ENCODE assay signal across 1 cellular context in the genomic region with DNA sequence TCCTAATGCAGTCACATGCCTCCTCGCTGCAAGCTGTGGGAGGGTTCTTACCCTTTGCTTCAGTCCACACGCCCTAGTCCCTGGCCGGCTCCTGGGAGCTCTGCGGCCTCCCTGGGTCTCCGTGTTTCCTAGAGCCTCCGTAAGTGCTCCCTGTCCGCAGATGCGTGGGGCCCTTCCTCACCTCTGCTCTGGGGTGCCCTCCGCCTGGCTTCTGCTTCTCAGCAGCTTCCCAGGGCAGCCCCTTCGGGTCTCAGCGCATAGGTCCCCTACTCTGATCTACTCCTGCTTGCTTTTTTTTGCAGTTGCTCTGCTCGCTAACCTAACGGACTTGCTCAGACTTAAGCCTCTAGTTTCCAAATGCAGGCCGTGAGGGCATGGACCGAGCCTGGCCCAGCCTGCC.
TF ChIP-seq lines count a peak whose summit lies in the region.

No MANE protein-coding gene starts in this region.

TF ChIP-seq in GM23338, 12 proteins besides CTCF, POLR2A, EP300 and RAD21:
- TF ChIP-seq, protein P1, sequence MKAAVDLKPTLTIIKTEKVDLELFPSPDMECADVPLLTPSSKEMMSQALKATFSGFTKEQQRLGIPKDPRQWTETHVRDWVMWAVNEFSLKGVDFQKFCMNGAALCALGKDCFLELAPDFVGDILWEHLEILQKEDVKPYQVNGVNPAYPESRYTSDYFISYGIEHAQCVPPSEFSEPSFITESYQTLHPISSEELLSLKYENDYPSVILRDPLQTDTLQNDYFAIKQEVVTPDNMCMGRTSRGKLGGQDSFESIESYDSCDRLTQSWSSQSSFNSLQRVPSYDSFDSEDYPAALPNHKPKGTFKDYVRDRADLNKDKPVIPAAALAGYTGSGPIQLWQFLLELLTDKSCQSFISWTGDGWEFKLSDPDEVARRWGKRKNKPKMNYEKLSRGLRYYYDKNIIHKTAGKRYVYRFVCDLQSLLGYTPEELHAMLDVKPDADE (IDR thresholded peaks at IDR 0.05): no peak
- TF ChIP-seq, protein P2, sequence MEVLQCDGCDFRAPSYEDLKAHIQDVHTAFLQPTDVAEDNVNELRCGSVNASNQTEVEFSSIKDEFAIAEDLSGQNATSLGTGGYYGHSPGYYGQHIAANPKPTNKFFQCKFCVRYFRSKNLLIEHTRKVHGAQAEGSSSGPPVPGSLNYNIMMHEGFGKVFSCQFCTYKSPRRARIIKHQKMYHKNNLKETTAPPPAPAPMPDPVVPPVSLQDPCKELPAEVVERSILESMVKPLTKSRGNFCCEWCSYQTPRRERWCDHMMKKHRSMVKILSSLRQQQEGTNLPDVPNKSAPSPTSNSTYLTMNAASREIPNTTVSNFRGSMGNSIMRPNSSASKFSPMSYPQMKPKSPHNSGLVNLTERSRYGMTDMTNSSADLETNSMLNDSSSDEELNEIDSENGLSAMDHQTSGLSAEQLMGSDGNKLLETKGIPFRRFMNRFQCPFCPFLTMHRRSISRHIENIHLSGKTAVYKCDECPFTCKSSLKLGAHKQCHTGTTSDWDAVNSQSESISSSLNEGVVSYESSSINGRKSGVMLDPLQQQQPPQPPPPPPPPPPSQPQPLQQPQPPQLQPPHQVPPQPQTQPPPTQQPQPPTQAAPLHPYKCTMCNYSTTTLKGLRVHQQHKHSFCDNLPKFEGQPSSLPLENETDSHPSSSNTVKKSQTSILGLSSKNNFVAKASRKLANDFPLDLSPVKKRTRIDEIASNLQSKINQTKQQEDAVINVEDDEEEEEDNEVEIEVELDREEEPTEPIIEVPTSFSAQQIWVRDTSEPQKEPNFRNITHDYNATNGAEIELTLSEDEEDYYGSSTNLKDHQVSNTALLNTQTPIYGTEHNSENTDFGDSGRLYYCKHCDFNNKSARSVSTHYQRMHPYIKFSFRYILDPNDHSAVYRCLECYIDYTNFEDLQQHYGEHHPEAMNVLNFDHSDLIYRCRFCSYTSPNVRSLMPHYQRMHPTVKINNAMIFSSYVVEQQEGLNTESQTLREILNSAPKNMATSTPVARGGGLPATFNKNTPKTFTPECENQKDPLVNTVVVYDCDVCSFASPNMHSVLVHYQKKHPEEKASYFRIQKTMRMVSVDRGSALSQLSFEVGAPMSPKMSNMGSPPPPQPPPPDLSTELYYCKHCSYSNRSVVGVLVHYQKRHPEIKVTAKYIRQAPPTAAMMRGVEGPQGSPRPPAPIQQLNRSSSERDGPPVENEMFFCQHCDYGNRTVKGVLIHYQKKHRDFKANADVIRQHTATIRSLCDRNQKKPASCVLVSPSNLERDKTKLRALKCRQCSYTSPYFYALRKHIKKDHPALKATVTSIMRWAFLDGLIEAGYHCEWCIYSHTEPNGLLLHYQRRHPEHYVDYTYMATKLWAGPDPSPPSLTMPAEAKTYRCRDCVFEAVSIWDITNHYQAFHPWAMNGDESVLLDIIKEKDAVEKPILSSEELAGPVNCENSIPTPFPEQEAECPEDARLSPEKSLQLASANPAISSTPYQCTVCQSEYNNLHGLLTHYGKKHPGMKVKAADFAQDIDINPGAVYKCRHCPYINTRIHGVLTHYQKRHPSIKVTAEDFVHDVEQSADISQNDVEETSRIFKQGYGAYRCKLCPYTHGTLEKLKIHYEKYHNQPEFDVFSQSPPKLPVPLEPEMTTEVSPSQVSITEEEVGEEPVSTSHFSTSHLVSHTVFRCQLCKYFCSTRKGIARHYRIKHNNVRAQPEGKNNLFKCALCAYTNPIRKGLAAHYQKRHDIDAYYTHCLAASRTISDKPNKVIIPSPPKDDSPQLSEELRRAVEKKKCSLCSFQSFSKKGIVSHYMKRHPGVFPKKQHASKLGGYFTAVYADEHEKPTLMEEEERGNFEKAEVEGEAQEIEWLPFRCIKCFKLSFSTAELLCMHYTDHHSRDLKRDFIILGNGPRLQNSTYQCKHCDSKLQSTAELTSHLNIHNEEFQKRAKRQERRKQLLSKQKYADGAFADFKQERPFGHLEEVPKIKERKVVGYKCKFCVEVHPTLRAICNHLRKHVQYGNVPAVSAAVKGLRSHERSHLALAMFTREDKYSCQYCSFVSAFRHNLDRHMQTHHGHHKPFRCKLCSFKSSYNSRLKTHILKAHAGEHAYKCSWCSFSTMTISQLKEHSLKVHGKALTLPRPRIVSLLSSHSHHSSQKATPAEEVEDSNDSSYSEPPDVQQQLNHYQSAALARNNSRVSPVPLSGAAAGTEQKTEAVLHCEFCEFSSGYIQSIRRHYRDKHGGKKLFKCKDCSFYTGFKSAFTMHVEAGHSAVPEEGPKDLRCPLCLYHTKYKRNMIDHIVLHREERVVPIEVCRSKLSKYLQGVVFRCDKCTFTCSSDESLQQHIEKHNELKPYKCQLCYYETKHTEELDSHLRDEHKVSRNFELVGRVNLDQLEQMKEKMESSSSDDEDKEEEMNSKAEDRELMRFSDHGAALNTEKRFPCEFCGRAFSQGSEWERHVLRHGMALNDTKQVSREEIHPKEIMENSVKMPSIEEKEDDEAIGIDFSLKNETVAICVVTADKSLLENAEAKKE (CRISPR knock-in tag; IDR thresholded peaks at IDR 0.05): no peak
- TF ChIP-seq POLR2AphosphoS5 (IDR thresholded peaks at IDR 0.05; ENCODE audit: low read depth): no peak
- no peak for TF ChIP-seq JUNB (IDR thresholded peaks at IDR 0.05; ENCODE audit: unreplicated experiment)
- TF ChIP-seq STAT1 (IDR thresholded peaks at IDR 0.05; ENCODE audit: unreplicated experiment): no peak
- TF ChIP-seq EZH2phosphoT487 (IDR thresholded peaks at IDR 0.05; ENCODE audit: unreplicated experiment): no peak
- no peak for TF ChIP-seq ZNF331 (CRISPR knock-in tag; IDR thresholded peaks at IDR 0.05; ENCODE audit: low read depth)
- no peak for TF ChIP-seq ZNF114 (CRISPR knock-in tag; IDR thresholded peaks at IDR 0.05)
